ENCODE assay signal across 13 cellular contexts in genomic region chr17:82269138-82269881, GRCh38. TPM values are rescaled to one million over a fixed set of nuclear protein-coding genes. Genes with fewer than 3 reads are reported as not detected.
DNase-seq lines count a peak whose midpoint lies in the region; ATAC-seq, FAIRE-seq and TF ChIP-seq lines count a peak whose summit lies in the region.
"Had no signal": no experiment of that assay in that cellular context is flagged by ENCODE, and none has a peak within 500 bp of the region (broad histone marks: within the 10 kb centered on the region; RNA-seq: fewer than 3 reads in every experiment).

No MANE protein-coding gene starts in this region.

- 64 to 65% methylated on average over 7 to 10 of the region's 10 CpGs for WGBS in upper lobe of left lung, 2 donors

- H3K9ac ChIP-seq in astrocyte (ENCODE audit: low read length), result no peak overlapping the region
- peak overlapping the region; percentile 27 for H3K9ac ChIP-seq in mucosa of stomach (ENCODE audit: low read length)

- no peak overlapping the region for H3K27ac ChIP-seq in astrocyte (ENCODE audit: low read depth, low read length)
- H3K27ac ChIP-seq in upper lobe of left lung, result peak overlapping the region; percentile 17 to 97 (median 88)

- no peak for FAIRE-seq in astrocyte (lab: Jason Lieb, UNC)

- H3K36me3 ChIP-seq in astrocyte (ENCODE audit: insufficient read depth, low read length) (peaks cover 24% of the 10 kb centered on the region), mucosa of stomach (ENCODE audit: control insufficient read depth, insufficient read depth, low read length) (peaks cover 15% of the 10 kb centered on the region), upper lobe of left lung (peaks cover 18 to 62% (median 41%) of the 10 kb centered on the region in 4 donors)

- intact Hi-C loops in Right ventricle myocardium inferior (cut with DNase I) (no loop called here), left cardiac atrium (cut with DNase I) (no loop called here)

- TF ChIP-seq CTCF in astrocyte (IDR thresholded peaks at IDR 0.05; ENCODE audit: insufficient read depth, low read depth, low read length) (no peak), upper lobe of left lung (IDR thresholded peaks at IDR 0.05) (no peak)

- H4K20me1 ChIP-seq in astrocyte (ENCODE audit: insufficient read depth, low read length), result peaks cover 81% of the 10 kb centered on the region

- peak overlapping the region; percentile 77 for H3K27ac Mint-ChIP-seq in astrocyte (ENCODE audit: unreplicated experiment)

- no peak for TF ChIP-seq EP300 in upper lobe of left lung (IDR thresholded peaks at IDR 0.05)

- peaks cover 50% of the 10 kb centered on the region for H3K4me1 Mint-ChIP-seq in astrocyte (ENCODE audit: low read depth, unreplicated experiment)

- H3K9me3 Mint-ChIP-seq in astrocyte (ENCODE audit: unreplicated experiment), result no peaks in the 10 kb centered on the region

- H3K27me3 ChIP-seq in astrocyte (ENCODE audit: insufficient read depth, low read length), result no peaks in the 10 kb centered on the region
- no peaks in the 10 kb centered on the region for H3K27me3 ChIP-seq in mucosa of stomach (ENCODE audit: control insufficient read depth, insufficient read depth, low read length)
- no peaks in the 10 kb centered on the region for H3K27me3 ChIP-seq in upper lobe of left lung
- H3K27me3 ChIP-seq: heart right ventricle had no signal

- H2AFZ ChIP-seq in astrocyte (ENCODE audit: low read depth, low read length), result no peak overlapping the region

- H3K79me2 ChIP-seq in astrocyte (ENCODE audit: insufficient read depth, low read length), result peaks cover 88% of the 10 kb centered on the region

- H3K4me2 ChIP-seq in astrocyte (ENCODE audit: low read length), result peak overlapping the region; percentile 88

- peak overlapping the region; percentile 69 for H3K4me3 Mint-ChIP-seq in astrocyte (ENCODE audit: unreplicated experiment)

- DNase-seq in Right ventricle myocardium inferior (ENCODE audit: missing footprints), result peak; percentile 54
- no peak for DNase-seq in left cardiac atrium
- DNase-seq in astrocyte (ENCODE audit: low read depth), result no peak
- no peak for DNase-seq in upper lobe of left lung
- no peak for DNase-seq in GM19238 (ENCODE audit: insufficient read length, low spot score)
- DNase-seq in H4 (ENCODE audit: low spot score), result no peak
- no peak for DNase-seq in NCI-H1092 treated with DMSO at 0.1 percent for 48 hours (lab: John Stamatoyannopoulos, UW)
- DNase-seq: activated CD4-positive, alpha-beta T cell treated with anti-CD3 and anti-CD28 coated beads, Interleukin-2, amount 50 U/mL, for 48 hours; cerebellar nuclear complex; heart right ventricle; NCI-H1694; nucleus accumbens had no signal

- ATAC-seq in Right ventricle myocardium inferior (no peak), left cardiac atrium (no peak), upper lobe of left lung (ENCODE audit: low FRiP score in 2 of 2) (no peak)
- ATAC-seq: heart right ventricle had no signal

- no peak for TF ChIP-seq POLR2A in upper lobe of left lung (IDR thresholded peaks at IDR 0.05)

- H3K4me1 ChIP-seq in astrocyte (ENCODE audit: insufficient read depth, low read length) (peaks cover 36% of the 10 kb centered on the region), mucosa of stomach (ENCODE audit: control insufficient read depth, insufficient read depth, low read length) (peaks cover 69% of the 10 kb centered on the region), upper lobe of left lung (peaks cover 68 to 81% (median 74%) of the 10 kb centered on the region in 4 donors)

- no peaks in the 10 kb centered on the region for H3K27me3 Mint-ChIP-seq in astrocyte (ENCODE audit: low read depth, unreplicated experiment)

- H3K36me3 Mint-ChIP-seq in astrocyte (ENCODE audit: low read depth, unreplicated experiment), result peaks cover 21% of the 10 kb centered on the region

- H3K9me3 ChIP-seq in astrocyte (ENCODE audit: insufficient read depth, low read depth, low read length), result no peaks in the 10 kb centered on the region
- H3K9me3 ChIP-seq in mucosa of stomach (ENCODE audit: control insufficient read depth, low read length), result no peaks in the 10 kb centered on the region
- H3K9me3 ChIP-seq in upper lobe of left lung, result no peaks in the 10 kb centered on the region
- H3K9me3 ChIP-seq: heart right ventricle had no signal

- H3K4me3 ChIP-seq in astrocyte (ENCODE audit: insufficient read depth, low read depth, low read length), result no peak overlapping the region
- no peak overlapping the region for H3K4me3 ChIP-seq in mucosa of stomach (ENCODE audit: low read length)
- H3K4me3 ChIP-seq in upper lobe of left lung, result no peak overlapping the region
- H3K4me3 ChIP-seq: heart right ventricle had no signal

RNA-seq across cellular contexts. Expression of gene CSNK1D, which starts 4.2 kb away (rescaled TPM):
- total RNA-seq in Right ventricle myocardium inferior (62.6 TPM), left cardiac atrium (10 to 100 TPM; 63.6 to 88.2 TPM), astrocyte (146 and 153 TPM in 2 replicates), upper lobe of left lung (100 to 1,000 TPM in 4 of 6 donors, 10 to 100 TPM in 2; 80.6 to 228 (median 152) TPM)
- total RNA-seq in H4 (2014; rRNA removed; shearing (Covaris generic)), result 30.3 and 33.9 TPM in 2 replicates

RNA-seq across cellular contexts. Expression of gene SLC16A3, which starts 40.5 kb away (rescaled TPM):
- 10.4 TPM for total RNA-seq in Right ventricle myocardium inferior
- total RNA-seq in left cardiac atrium, result 10 to 100 TPM; 18.4 to 35.7 TPM
- total RNA-seq in astrocyte, result 292 and 385 TPM in 2 replicates
- 100 to 1,000 TPM in 3 of 6 donors, 10 to 100 TPM in 3; 33.5 to 134 (median 102) TPM for total RNA-seq in upper lobe of left lung
- total RNA-seq in H4 (2014; rRNA removed; shearing (Covaris generic)), result 22.2 and 30.0 TPM in 2 replicates

RNA-seq across cellular contexts. Expression of gene CD7, which starts 48.1 kb away (rescaled TPM):
- total RNA-seq in Right ventricle myocardium inferior (0.73 TPM), left cardiac atrium (1 to 10 TPM in 1 of 2 donors, under 1 TPM in 1; 0.60 to 1.8 TPM), astrocyte (0.18 and 0.24 TPM in 2 replicates), upper lobe of left lung (10 to 100 TPM in 1 of 6 donors, 1 to 10 TPM in 5; 5.2 to 24.7 (median 7.6) TPM)
- 0.06 and 1.5 TPM in 2 replicates for total RNA-seq in H4 (2014; rRNA removed; shearing (Covaris generic))

RNA-seq across cellular contexts. Expression of gene CCDC57, which starts 56.7 kb away (rescaled TPM):
- total RNA-seq in Right ventricle myocardium inferior (7.9 TPM), left cardiac atrium (10 to 100 TPM; 11.9 to 17.2 TPM), astrocyte (19.9 and 20.4 TPM in 2 replicates), upper lobe of left lung (100 to 1,000 TPM in 2 of 6 donors, 10 to 100 TPM in 4; 52.9 to 204 (median 71.8) TPM)
- total RNA-seq in H4 (2014; rRNA removed; shearing (Covaris generic)), result 1.8 and 4.7 TPM in 2 replicates
